ENCODE assay signal across 8 cellular contexts in the genomic region with DNA sequence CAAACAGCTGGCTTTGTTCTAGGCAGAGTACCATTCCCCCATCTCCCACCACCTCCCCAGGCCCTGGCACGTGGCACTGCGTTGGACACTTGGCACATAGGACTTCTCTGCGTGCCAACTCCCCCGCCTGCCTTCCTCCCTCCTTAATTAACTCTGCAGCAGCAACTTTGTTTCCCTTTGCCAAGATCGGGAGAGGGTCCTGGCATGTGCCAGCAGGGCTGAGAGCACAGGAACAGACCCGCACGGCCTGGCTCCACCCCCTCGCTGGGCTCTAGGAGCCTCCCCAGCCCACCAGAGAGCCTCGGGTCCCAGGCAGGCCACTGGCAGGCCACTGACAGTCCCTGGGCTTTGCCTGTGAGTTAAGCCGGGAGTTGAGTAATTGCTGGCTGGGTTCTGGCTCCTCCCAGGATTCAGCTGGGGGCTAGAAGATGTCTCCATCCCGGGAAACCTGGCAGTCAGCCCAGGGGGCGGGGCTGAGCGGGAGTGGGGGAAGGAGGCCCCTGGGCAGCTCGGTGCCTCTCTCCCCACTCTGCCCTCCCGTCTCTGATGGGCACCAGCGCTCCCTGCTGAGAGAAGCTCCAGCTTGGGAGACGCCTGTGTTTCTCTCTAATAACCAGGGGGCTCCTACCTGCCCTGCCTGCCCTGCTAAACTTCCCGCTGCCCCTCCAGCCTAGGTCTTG.
A peak's percentile ranks its signal among the peaks of the same experiment; 100 is the strongest.
DNase-seq lines count a peak whose midpoint lies in the region; ATAC-seq and TF ChIP-seq lines count a peak whose summit lies in the region.

No MANE protein-coding gene starts in this region.

- H3K4me3 ChIP-seq in PC-9: no peak overlapping the region

- BruUV-seq in PC-9 (replicated peaks; lab: Mats Ljungman, UMichigan): no TSS peak

- intact Hi-C loops in PC-9 (cut with micrococcal nuclease; ENCODE audit: unreplicated experiment): no loop called here

- no peak for TF ChIP-seq CTCF in PC-9 (conservative IDR thresholded peaks at IDR 0.05)

- no peak overlapping the region for H3K4me2 ChIP-seq in PC-9

- no peaks in the 10 kb centered on the region for H3K36me3 ChIP-seq in PC-9 (ENCODE audit: low read depth)

- CTCF ChIA-PET in PC-9 (lab: Charles Lee): no interaction called here

- H3K27me3 ChIP-seq in PC-9 (ENCODE audit: insufficient read depth, low read depth): peaks cover 74% of the 10 kb centered on the region

- POLR2A ChIA-PET in PC-9 (lab: Charles Lee; ENCODE audit: unreplicated experiment): interaction anchor here (0.6 kb wide), 1 partner anchor 732 kb away, joined by 3 read pairs; no protein-coding TSS in a partner anchor

- no peak overlapping the region for H3K27ac ChIP-seq in PC-9

- DNase-seq in NCI-H146 (lab: John Stamatoyannopoulos, UW): peak; percentile 25
- DNase-seq in NCI-H146 treated with DMSO at 0.1 percent for 48 hours (lab: John Stamatoyannopoulos, UW; ENCODE audit: unreplicated experiment): no peak
- DNase-seq in NCI-H82 (lab: John Stamatoyannopoulos, UW): peak; percentile 99
- DNase-seq in epidermal melanocyte (ENCODE audit: insufficient read length, low spot score): peak; percentile 77
- DNase-seq in midbrain (lab: John Stamatoyannopoulos, UW): peak; percentile 88
- no peak for DNase-seq in NCI-H1048 (lab: John Stamatoyannopoulos, UW)
- DNase-seq in PC-9: no peak

- no peaks in the 10 kb centered on the region for H3K79me2 ChIP-seq in PC-9 (ENCODE audit: low read depth)

- no peak for ATAC-seq in HG02885 (IDR thresholded peaks at IDR 0.05; ENCODE audit: poor library complexity, unreplicated experiment)

- no peaks in the 10 kb centered on the region for H4K20me1 ChIP-seq in PC-9 (ENCODE audit: insufficient read depth)

- H3K9me2 ChIP-seq in PC-9 (ENCODE audit: insufficient read depth): no peaks in the 10 kb centered on the region

- no peaks in the 10 kb centered on the region for H3F3A ChIP-seq in PC-9 (ENCODE audit: insufficient read depth, low read depth)

- H3K9me3 ChIP-seq in PC-9 (ENCODE audit: insufficient read depth, low read depth): no peaks in the 10 kb centered on the region

- H2AFZ ChIP-seq in PC-9: no peak overlapping the region

- H3K4me1 ChIP-seq in PC-9 (replicated peaks; ENCODE audit: insufficient read depth): no peaks in the 10 kb centered on the region

Comparison
In these comparisons a context has a peak if more than half of its experiments do, and no peak if none do; other contexts are left out.
1. DNase-seq: peak in NCI-H146 (single experiment), NCI-H82 (single experiment), epidermal melanocyte (single experiment) and midbrain (single experiment); none in NCI-H146 treated with DMSO at 0.1 percent for 48 hours (single experiment), NCI-H1048 (single experiment) and PC-9 (0 of 2).